Comparison of ENCODE assay signal across 29 cellular contexts in genomic region chr6:128903715-128904114, GRCh38. TPM values are rescaled to one million over a fixed set of nuclear protein-coding genes. Genes with fewer than 3 reads are reported as not detected.
"Had no signal": no experiment of that assay in that cellular context is flagged by ENCODE, and none has a peak within 500 bp of the region (broad histone marks: within the 10 kb centered on the region; RNA-seq: fewer than 3 reads in every experiment).

No MANE protein-coding gene starts in this region.

- DNase-seq: activated B cell treated with CpG ODN at 0.5 μM for 24 hours; activated CD4-positive, alpha-beta memory T cell treated with anti-CD3 and anti-CD28 coated beads, Interleukin-2, amount 10 ng/mL, durations not matched to agents 7 days and 5 days; activated CD4-positive, alpha-beta T cell treated with anti-CD3 and anti-CD28 coated beads for 48 hours; activated CD4-positive, alpha-beta T cell treated with anti-CD3 and anti-CD28 coated beads, Interleukin-2, amount 10 ng/mL, durations not matched to agents 7 days and 5 days; activated CD4-positive, alpha-beta T cell treated with anti-CD3 and anti-CD28 coated beads, Interleukin-2, amount 50 U/mL, for 48 hours; activated CD4-positive, CD25-positive, alpha-beta regulatory T cell treated with anti-CD3 and anti-CD28 coated beads, Interleukin-2, amount 50 U/mL, for 72 hours; activated CD8-positive, alpha-beta memory T cell treated with anti-CD3 and anti-CD28 coated beads for 24 hours; activated CD8-positive, alpha-beta memory T cell treated with anti-CD3 and anti-CD28 coated beads, Interleukin-2, amount 10 ng/mL, durations not matched to agents 7 days and 5 days; activated CD8-positive, alpha-beta memory T cell treated with anti-CD3 and anti-CD28 coated beads, Interleukin-2, amount 50 U/mL, for 48 hours; activated CD8-positive, alpha-beta T cell treated with anti-CD3 and anti-CD28 coated beads, Interleukin-2, amount 10 ng/mL, durations not matched to agents 7 days and 5 days; activated effector memory CD4-positive, alpha-beta T cell treated with Interleukin-2 at 50 U/mL for 16 hours; activated gamma-delta T cell; activated naive CD4-positive, alpha-beta T cell treated with anti-CD3 and anti-CD28 coated beads, Interleukin-2, amount 10 ng/mL, durations not matched to agents 7 days and 5 days; activated naive CD4-positive, alpha-beta T cell treated with Interleukin-2 at 50 U/mL for 16 hours; activated naive CD8-positive, alpha-beta T cell treated with anti-CD3 and anti-CD28 coated beads, Interleukin-2, amount 10 ng/mL, durations not matched to agents 7 days and 5 days; activated naive CD8-positive, alpha-beta T cell treated with anti-CD3 and anti-CD28 coated beads, Interleukin-2, amount 50 U/mL, for 24 hours; activated T-cell treated with anti-CD3 and anti-CD28 coated beads, Interleukin-2, amount 50 U/mL, for 24 hours; activated T-cell treated with anti-CD3 and anti-CD28 coated beads, Interleukin-2, amount 50 U/mL, for 48 hours; amygdala; anterior cingulate cortex; caudate nucleus; cerebellar nuclear complex; T-cell; T-helper 17 cell had no signal

- H3K4me3 ChIP-seq: ascending aorta, cardiac muscle cell had no signal

- H3K27me3 ChIP-seq: ascending aorta, cardiac muscle cell had no signal

- H3K27ac ChIP-seq: ascending aorta, cardiac muscle cell, VCaP had no signal

- ATAC-seq: activated CD8-positive, alpha-beta memory T cell treated with anti-CD3 and anti-CD28 coated beads, Interleukin-2, amount 10 ng/mL, durations not matched to agents 7 days and 5 days; activated CD8-positive, alpha-beta T cell treated with anti-CD3 and anti-CD28 coated beads, Interleukin-2, amount 10 ng/mL, durations not matched to agents 7 days and 5 days; activated naive CD8-positive, alpha-beta T cell treated with anti-CD3 and anti-CD28 coated beads, Interleukin-2, amount 50 U/mL, for 24 hours; T-cell; T-helper 17 cell had no signal

- FAIRE-seq: bronchial epithelial cell, TTC549 had no signal

- H3K4me1 ChIP-seq: ascending aorta had no signal

- H3K36me3 ChIP-seq: ascending aorta, cardiac muscle cell had no signal

- H3K9me3 ChIP-seq: ascending aorta had no signal

RNA-seq across cellular contexts. Expression of gene LAMA2, which starts 20.8 kb away (rescaled TPM):
- total RNA-seq: activated naive CD8-positive, alpha-beta T cell treated with anti-CD3 and anti-CD28 coated beads, Interleukin-2, amount 10 ng/mL, durations not matched to agents 7 days and 5 days had no signal
